1 cellular context compared by ENCODE assay signal in the genomic region with DNA sequence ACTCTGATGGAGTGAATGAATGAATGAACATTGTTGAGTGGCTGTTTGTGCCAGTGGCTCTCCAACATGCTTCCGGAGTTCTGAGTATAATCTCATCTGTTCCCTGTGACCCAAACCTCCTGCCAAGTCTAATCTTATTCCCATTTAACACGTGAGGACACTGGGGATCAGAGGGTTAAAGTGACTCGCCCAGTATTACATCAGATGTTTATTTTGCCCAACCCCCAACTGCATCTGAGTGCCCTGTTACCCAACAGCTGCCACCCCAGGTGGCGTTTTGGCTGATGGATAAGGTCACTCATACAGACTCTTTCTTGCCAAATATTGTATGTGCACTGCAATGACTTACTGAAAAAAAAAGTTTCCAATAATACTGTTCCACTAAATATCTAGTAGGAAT.
A peak's percentile ranks its signal among the peaks of the same experiment; 100 is the strongest.
TF ChIP-seq lines count a peak whose summit lies in the region.

No MANE protein-coding gene starts in this region.

TF ChIP-seq in HEK293, 187 proteins besides CTCF, POLR2A, EP300 and RAD21 (continued from another document):
- TF ChIP-seq, protein P1, sequence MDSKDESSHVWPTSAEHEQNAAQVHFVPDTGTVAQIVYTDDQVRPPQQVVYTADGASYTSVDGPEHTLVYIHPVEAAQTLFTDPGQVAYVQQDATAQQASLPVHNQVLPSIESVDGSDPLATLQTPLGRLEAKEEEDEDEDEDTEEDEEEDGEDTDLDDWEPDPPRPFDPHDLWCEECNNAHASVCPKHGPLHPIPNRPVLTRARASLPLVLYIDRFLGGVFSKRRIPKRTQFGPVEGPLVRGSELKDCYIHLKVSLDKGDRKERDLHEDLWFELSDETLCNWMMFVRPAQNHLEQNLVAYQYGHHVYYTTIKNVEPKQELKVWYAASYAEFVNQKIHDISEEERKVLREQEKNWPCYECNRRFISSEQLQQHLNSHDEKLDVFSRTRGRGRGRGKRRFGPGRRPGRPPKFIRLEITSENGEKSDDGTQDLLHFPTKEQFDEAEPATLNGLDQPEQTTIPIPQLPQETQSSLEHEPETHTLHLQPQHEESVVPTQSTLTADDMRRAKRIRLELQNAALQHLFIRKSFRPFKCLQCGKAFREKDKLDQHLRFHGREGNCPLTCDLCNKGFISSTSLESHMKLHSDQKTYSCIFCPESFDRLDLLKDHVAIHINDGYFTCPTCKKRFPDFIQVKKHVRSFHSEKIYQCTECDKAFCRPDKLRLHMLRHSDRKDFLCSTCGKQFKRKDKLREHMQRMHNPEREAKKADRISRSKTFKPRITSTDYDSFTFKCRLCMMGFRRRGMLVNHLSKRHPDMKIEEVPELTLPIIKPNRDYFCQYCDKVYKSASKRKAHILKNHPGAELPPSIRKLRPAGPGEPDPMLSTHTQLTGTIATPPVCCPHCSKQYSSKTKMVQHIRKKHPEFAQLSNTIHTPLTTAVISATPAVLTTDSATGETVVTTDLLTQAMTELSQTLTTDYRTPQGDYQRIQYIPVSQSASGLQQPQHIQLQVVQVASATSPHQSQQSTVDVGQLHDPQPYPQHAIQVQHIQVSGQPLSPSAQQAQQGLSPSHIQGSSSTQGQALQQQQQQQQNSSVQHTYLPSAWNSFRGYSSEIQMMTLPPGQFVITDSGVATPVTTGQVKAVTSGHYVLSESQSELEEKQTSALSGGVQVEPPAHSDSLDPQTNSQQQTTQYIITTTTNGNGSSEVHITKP (tag by site-specific recombination; IDR thresholded peaks at IDR 0.05): peak; percentile 28; the same call in 1 of the 2 replicates
- peak; percentile 60; the same call in 1 of the 2 replicates for TF ChIP-seq ZIC2 (tag by site-specific recombination; IDR thresholded peaks at IDR 0.05)
- TF ChIP-seq ZNF791 (tag by site-specific recombination; IDR thresholded peaks at IDR 0.05): no peak
- peak; percentile 38; the same call in 1 of the 2 replicates for TF ChIP-seq ZBTB21 (tag by site-specific recombination; IDR thresholded peaks at IDR 0.05)
- TF ChIP-seq ZNF692 (tag by site-specific recombination; IDR thresholded peaks at IDR 0.05): peak; percentile 50; the same call in 1 of the 2 replicates
- TF ChIP-seq ZNF174 (tag by site-specific recombination; IDR thresholded peaks at IDR 0.05): no peak
- TF ChIP-seq, protein P2, sequence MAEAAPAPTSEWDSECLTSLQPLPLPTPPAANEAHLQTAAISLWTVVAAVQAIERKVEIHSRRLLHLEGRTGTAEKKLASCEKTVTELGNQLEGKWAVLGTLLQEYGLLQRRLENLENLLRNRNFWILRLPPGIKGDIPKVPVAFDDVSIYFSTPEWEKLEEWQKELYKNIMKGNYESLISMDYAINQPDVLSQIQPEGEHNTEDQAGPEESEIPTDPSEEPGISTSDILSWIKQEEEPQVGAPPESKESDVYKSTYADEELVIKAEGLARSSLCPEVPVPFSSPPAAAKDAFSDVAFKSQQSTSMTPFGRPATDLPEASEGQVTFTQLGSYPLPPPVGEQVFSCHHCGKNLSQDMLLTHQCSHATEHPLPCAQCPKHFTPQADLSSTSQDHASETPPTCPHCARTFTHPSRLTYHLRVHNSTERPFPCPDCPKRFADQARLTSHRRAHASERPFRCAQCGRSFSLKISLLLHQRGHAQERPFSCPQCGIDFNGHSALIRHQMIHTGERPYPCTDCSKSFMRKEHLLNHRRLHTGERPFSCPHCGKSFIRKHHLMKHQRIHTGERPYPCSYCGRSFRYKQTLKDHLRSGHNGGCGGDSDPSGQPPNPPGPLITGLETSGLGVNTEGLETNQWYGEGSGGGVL (tag by site-specific recombination; IDR thresholded peaks at IDR 0.05): 0 out of 2 replicates have a peak, but pooled peaks have one; percentile 19
- TF ChIP-seq ZNF211 (tag by site-specific recombination; IDR thresholded peaks at IDR 0.05; ENCODE audit: low read depth): no peak
- TF ChIP-seq GLIS1 (tag by site-specific recombination; IDR thresholded peaks at IDR 0.05): peak; percentile 24; the same call in 1 of the 2 replicates
- 0 out of 2 replicates have a peak, but pooled peaks have one; percentile 21 for TF ChIP-seq ZNF335 (tag by site-specific recombination; conservative IDR thresholded peaks at IDR 0.05)
- TF ChIP-seq ZNF24 (tag by site-specific recombination; IDR thresholded peaks at IDR 0.05): peak; percentile 70
- TF ChIP-seq KLF16 (tag by site-specific recombination; IDR thresholded peaks at IDR 0.05): 0 out of 2 replicates have a peak, but pooled peaks have one; percentile 57
- no peak for TF ChIP-seq GFI1B (tag by site-specific recombination; IDR thresholded peaks at IDR 0.05)
- TF ChIP-seq ZNF324 (tag by site-specific recombination; IDR thresholded peaks at IDR 0.05): 0 out of 2 replicates have a peak, but pooled peaks have one; percentile 33
